ENCODE assay signal across 8 cellular contexts in genomic region chr16:11586856-11587642, GRCh38. TPM values are rescaled to one million over a fixed set of nuclear protein-coding genes. Genes with fewer than 3 reads are reported as not detected.
DNase-seq lines count a peak whose midpoint lies in the region; ATAC-seq, FAIRE-seq and TF ChIP-seq lines count a peak whose summit lies in the region.

TSS of gene LITAF (minus strand) at chr16:11586919. CDS start at chr16:11556730, 30,189 bp downstream.

- H3K9me1 ChIP-seq in IMR-90 (ENCODE audit: insufficient read depth, low read length): peaks cover 16% of the 10 kb centered on the region

- H3K9ac ChIP-seq in IMR-90 (ENCODE audit: low read depth, low read length) (peak within 1 kb of the TSS; percentile 83), kidney (ENCODE audit: low read length in 2 of 2) (peak within 1 kb of the TSS; percentile 92 to 96)

- peak within 1 kb of the TSS; percentile 25 for H2BK20ac ChIP-seq in IMR-90 (ENCODE audit: low read depth, low read length)

- H3K36me3 Mint-ChIP-seq in Caco-2 (ENCODE audit: insufficient read depth, unreplicated experiment): peaks cover 13% of the 10 kb centered on the region

- TF ChIP-seq CTCF in Caco-2 (IDR thresholded peaks at IDR 0.05; ENCODE audit: insufficient read depth in 1 of 2, low read depth in 1 of 2, low read length in 1 of 2, severe bottlenecking in 1 of 2, unreplicated experiment in 1 of 2): peak in 1 of 2 experiments; percentile 13
- TF ChIP-seq CTCF in IMR-90 (conservative IDR thresholded peaks at IDR 0.05; ENCODE audit: low read depth, low read length): 0 out of 2 replicates have a peak, but pooled peaks have one; percentile 6
- no peak for TF ChIP-seq CTCF in WI38 (IDR thresholded peaks at IDR 0.05; ENCODE audit: low read depth, low read length)
- no peak for TF ChIP-seq CTCF in kidney (IDR thresholded peaks at IDR 0.05; ENCODE audit: borderline replicate concordance, extremely low read depth, insufficient read depth)

- peak within 1 kb of the TSS; percentile 95 for H3K27ac ChIP-seq in IMR-90 (ENCODE audit: insufficient read depth, low read length)
- peak within 1 kb of the TSS; percentile 94 to 97 for H3K27ac ChIP-seq in kidney (ENCODE audit: low read depth in 2 of 2, low read length in 2 of 2)

- TF ChIP-seq RAD21 in IMR-90 (IDR thresholded peaks at IDR 0.05; ENCODE audit: low read length): no peak

- in situ Hi-C loops in IMR-90 (cut with MboI; ENCODE audit: low sequenced_read_pairs): no loop called here

- H2BK5ac ChIP-seq in IMR-90 (ENCODE audit: low read depth, low read length, poor library complexity, severe bottlenecking): peak within 1 kb of the TSS; percentile 94

- POLR2A ChIA-PET in Caco-2 (lab: Charles Lee) (interaction anchor here (0.5 to 2.4 kb wide), 5 partner anchors 15 to 93 kb away, joined by 3 to 17 read pairs (median 5); no protein-coding TSS in a partner anchor), IMR-90 (lab: Charles Lee; ENCODE audit: unreplicated experiment) (interaction anchor here (0.5 to 0.9 kb wide), 2 partner anchors 20 to 210 kb away, joined by 3 to 5 read pairs; partner anchors contain the start of gene ZC3H7A)

- peak within 1 kb of the TSS; percentile 86 for H3K23ac ChIP-seq in IMR-90 (ENCODE audit: low read depth, low read length)

- TF ChIP-seq POLR2A in IMR-90 (IDR thresholded peaks at IDR 0.05; ENCODE audit: low read depth, low read length): peak; percentile 91

- H3K14ac ChIP-seq in IMR-90 (replicated peaks; ENCODE audit: low read depth, low read length): peak within 1 kb of the TSS; percentile 77

- H3K9me3 ChIP-seq in Caco-2: no peaks in the 10 kb centered on the region
- H3K9me3 ChIP-seq in IMR-90 (ENCODE audit: control insufficient read depth, insufficient read depth, low read length): no peaks in the 10 kb centered on the region; the same call in 1 of the 2 replicates
- no peaks in the 10 kb centered on the region for H3K9me3 ChIP-seq in kidney (ENCODE audit: control insufficient read depth in 1 of 2, low read length in 2 of 2)

- no peaks in the 10 kb centered on the region for H3K27me3 Mint-ChIP-seq in Caco-2 (ENCODE audit: insufficient read depth, unreplicated experiment)

- H2BK15ac ChIP-seq in IMR-90 (ENCODE audit: low read depth, low read length): peak within 1 kb of the TSS; percentile 83; the same call in 2 of the 3 replicates

- DNase-seq in Caco-2: peak; percentile 53 to 74
- DNase-seq in IMR-90: peak; percentile 42
- DNase-seq in central memory CD4-positive, alpha-beta T cell: peak; percentile 50
- peak; percentile 91 for DNase-seq in kidney
- DNase-seq in stimulated activated CD4-positive, alpha-beta T cell treated with anti-CD3 and anti-CD28 coated beads, Interleukin-1b, Interleukin-23, amount 100 ng/mL, for 48 hours: peak; percentile 47
- DNase-seq in Kasumi-1 (lab: John Stamatoyannopoulos, UW): no peak

- H3K36me3 ChIP-seq in Caco-2 (ENCODE audit: control insufficient read depth, insufficient read depth, low read length): no peaks in the 10 kb centered on the region
- H3K36me3 ChIP-seq in IMR-90 (ENCODE audit: control insufficient read depth, insufficient read depth, low read length): no peaks in the 10 kb centered on the region; the same call in 1 of the 2 replicates
- H3K36me3 ChIP-seq in kidney (ENCODE audit: control insufficient read depth in 1 of 2, insufficient read depth in 2 of 2, low read length in 2 of 2): no peaks in the 10 kb centered on the region

- H3K9me3 Mint-ChIP-seq in Caco-2 (ENCODE audit: unreplicated experiment): no peaks in the 10 kb centered on the region

- H3K27ac Mint-ChIP-seq in Caco-2 (ENCODE audit: unreplicated experiment): peak within 1 kb of the TSS; percentile 82

- peak within 1 kb of the TSS; percentile 87 for H4K5ac ChIP-seq in IMR-90 (ENCODE audit: low read depth, low read length)

- H4K8ac ChIP-seq in IMR-90 (ENCODE audit: low read depth in 2 of 2, low read length in 2 of 2): peak within 1 kb of the TSS; percentile 82 to 94

- CTCF ChIA-PET in Caco-2 (lab: Charles Lee): interaction anchor here (0.6 to 1.3 kb wide), 2 partner anchors 45 to 49 kb away, joined by 3 to 8 read pairs; no protein-coding TSS in a partner anchor
- CTCF ChIA-PET in IMR-90 (lab: Yijun Ruan, JAX): interaction anchor here (1.0 to 1.1 kb wide), 2 partner anchors 10 to 55 kb away, joined by 3 read pairs; no protein-coding TSS in a partner anchor

- H3K4me1 ChIP-seq in Caco-2 (peaks cover 22% of the 10 kb centered on the region), IMR-90 (ENCODE audit: control insufficient read depth, insufficient read depth, low read length) (peaks cover 16% of the 10 kb centered on the region), kidney (ENCODE audit: control insufficient read depth in 1 of 2, insufficient read depth in 1 of 2, low read depth in 1 of 2, low read length in 2 of 2) (peaks cover 0 to 19% of the 10 kb centered on the region in 2 donors)

- peak within 1 kb of the TSS; percentile 92 for H3K4me3 Mint-ChIP-seq in Caco-2 (ENCODE audit: unreplicated experiment)

- peak within 1 kb of the TSS; percentile 88 for H3K4me2 ChIP-seq in IMR-90 (ENCODE audit: low read depth, low read length)

- H2AK9ac ChIP-seq in IMR-90 (replicated peaks; ENCODE audit: low read depth, low read length, poor library complexity): peak within 1 kb of the TSS; percentile 95

- peak within 1 kb of the TSS; percentile 98 for H2AFZ ChIP-seq in IMR-90 (replicated peaks; ENCODE audit: low read length, poor library complexity)

- H3K79me1 ChIP-seq in IMR-90 (ENCODE audit: low read depth in 1 of 2, low read length in 2 of 2): peaks cover 21 to 51% of the 10 kb centered on the region in 2 experiments

- peak within 1 kb of the TSS; percentile 64; the same call in 1 of the 2 replicates for H3K56ac ChIP-seq in IMR-90 (ENCODE audit: extremely low read depth, insufficient read depth, low read length)

- H2AK5ac ChIP-seq in IMR-90 (ENCODE audit: low read depth, low read length): peak within 1 kb of the TSS; percentile 74

- peak within 1 kb of the TSS; percentile 78 for H3K4ac ChIP-seq in IMR-90 (ENCODE audit: low read depth, low read length)

- H4K20me1 ChIP-seq in IMR-90 (ENCODE audit: insufficient read depth, low read length): peaks cover 39% of the 10 kb centered on the region

- no TSS peak for BruUV-seq in Caco-2 (replicated peaks; lab: Mats Ljungman, UMichigan)
- BruUV-seq in IMR-90 (replicated peaks; lab: Mats Ljungman, UMichigan): no TSS peak

- no peaks in the 10 kb centered on the region for H3K27me3 ChIP-seq in Caco-2 (replicated peaks; ENCODE audit: control insufficient read depth, insufficient read depth, low read length)
- no peaks in the 10 kb centered on the region for H3K27me3 ChIP-seq in IMR-90 (ENCODE audit: control insufficient read depth, insufficient read depth, low read length)

- FAIRE-seq in kidney (lab: Jason Lieb, UNC): no peak

- 1% methylated on average over 20 of the region's 74 CpGs; no CpG with 5 or more reads in 1 of the 2 experiments for WGBS in IMR-90 (ENCODE audit: extremely low coverage in 2 of 2, insufficient read length in 1 of 2), 2 experiments

- intact Hi-C loops in Caco-2 (cut with micrococcal nuclease; ENCODE audit: unreplicated experiment): no loop called here
- intact Hi-C loops in IMR-90 (cut with micrococcal nuclease): no loop called here
- intact Hi-C loops in kidney (cut with DNase I): loop anchor here (10.0 kb wide), 1 partner anchor 48 kb away; no protein-coding TSS in a partner anchor

- peak within 1 kb of the TSS; percentile 94 for H4K91ac ChIP-seq in IMR-90 (ENCODE audit: insufficient read depth, low read depth, low read length)

- peak within 1 kb of the TSS; percentile 89 for H3K4me3 ChIP-seq in Caco-2 (ENCODE audit: low read depth, low read length)
- peak within 1 kb of the TSS; percentile 93 for H3K4me3 ChIP-seq in IMR-90 (ENCODE audit: insufficient read depth, low read depth, low read length)
- peak within 1 kb of the TSS; percentile 59 for H3K4me3 ChIP-seq in WI38 (ENCODE audit: low read depth, low read length)
- H3K4me3 ChIP-seq in kidney (ENCODE audit: low read length in 2 of 2): peak within 1 kb of the TSS; percentile 73 to 75

- dilution Hi-C loops in IMR-90 (cut with HindIII; ENCODE audit: low sequenced_read_pairs, unreplicated experiment): no loop called here

- ATAC-seq in GM19463 (IDR thresholded peaks at IDR 0.05; ENCODE audit: unreplicated experiment): peak; percentile 58
- peak; percentile 90 for ATAC-seq in IMR-90 (ENCODE audit: low read depth)

- peak within 1 kb of the TSS; percentile 95 for H3K18ac ChIP-seq in IMR-90 (ENCODE audit: low read depth, low read length)

- peak within 1 kb of the TSS; percentile 82 for H2BK120ac ChIP-seq in IMR-90 (ENCODE audit: low read depth, low read length)

- no peaks in the 10 kb centered on the region for H3K4me1 Mint-ChIP-seq in Caco-2 (ENCODE audit: low read depth, unreplicated experiment)

TF ChIP-seq in IMR-90, 13 proteins besides CTCF, POLR2A, EP300 and RAD21 (continues in another document):
- TF ChIP-seq MAZ (IDR thresholded peaks at IDR 0.05; ENCODE audit: borderline replicate concordance, low read depth, low read length) (peak; percentile 61; the same call in 1 of the 2 replicates), BHLHE40 (IDR thresholded peaks at IDR 0.05; ENCODE audit: low read depth, low read length) (no peak), NFE2L2 (IDR thresholded peaks at IDR 0.05; ENCODE audit: low read depth, low read length) (no peak), RFX5 (IDR thresholded peaks at IDR 0.05; ENCODE audit: low read depth, low read length) (no peak), ELK1 (IDR thresholded peaks at IDR 0.05; ENCODE audit: borderline replicate concordance, low read depth, low read length) (no peak)

RNA-seq across cellular contexts. Expression of gene LITAF, which starts in this region (rescaled TPM):
- 47.9 and 60.9 TPM in 2 replicates for total RNA-seq in Caco-2 (2022)
- total RNA-seq in IMR-90 (2012; rRNA removed): 96.9 and 113 TPM in 2 replicates
- polyA plus RNA-seq in IMR-90 (2012; rRNA removed): 203 and 206 TPM in 2 replicates
- polyA plus RNA-seq in IMR-90 (2012; cell fraction: cytosol; rRNA removed): 126 and 616 TPM in 2 replicates
- polyA plus RNA-seq in IMR-90 (2012; cell fraction: nucleus; rRNA removed; ENCODE audit: low replicate concordance): 97.8 and 160 TPM in 2 replicates
- total RNA-seq in kidney: 171 TPM
- 121 TPM for polyA plus RNA-seq in kidney (ENCODE audit: insufficient read depth, low read depth, low replicate concordance)

Comparison
In these comparisons a context has a peak if more than half of its experiments do, and no peak if none do; other contexts are left out.
1. DNase-seq: peak in Caco-2 (2 of 2), IMR-90 (single experiment), central memory CD4-positive, alpha-beta T cell (single experiment), kidney (single experiment) and stimulated activated CD4-positive, alpha-beta T cell treated with anti-CD3 and anti-CD28 coated beads, Interleukin-1b, Interleukin-23, amount 100 ng/mL, for 48 hours (single experiment); none in Kasumi-1 (0 of 2).
2. Peak in every context shown above with its lines, with median percentiles within 50 percentile points of each other: H3K4me3 ChIP-seq.